ENCODE assay signal across 12 cellular contexts in the genomic region with DNA sequence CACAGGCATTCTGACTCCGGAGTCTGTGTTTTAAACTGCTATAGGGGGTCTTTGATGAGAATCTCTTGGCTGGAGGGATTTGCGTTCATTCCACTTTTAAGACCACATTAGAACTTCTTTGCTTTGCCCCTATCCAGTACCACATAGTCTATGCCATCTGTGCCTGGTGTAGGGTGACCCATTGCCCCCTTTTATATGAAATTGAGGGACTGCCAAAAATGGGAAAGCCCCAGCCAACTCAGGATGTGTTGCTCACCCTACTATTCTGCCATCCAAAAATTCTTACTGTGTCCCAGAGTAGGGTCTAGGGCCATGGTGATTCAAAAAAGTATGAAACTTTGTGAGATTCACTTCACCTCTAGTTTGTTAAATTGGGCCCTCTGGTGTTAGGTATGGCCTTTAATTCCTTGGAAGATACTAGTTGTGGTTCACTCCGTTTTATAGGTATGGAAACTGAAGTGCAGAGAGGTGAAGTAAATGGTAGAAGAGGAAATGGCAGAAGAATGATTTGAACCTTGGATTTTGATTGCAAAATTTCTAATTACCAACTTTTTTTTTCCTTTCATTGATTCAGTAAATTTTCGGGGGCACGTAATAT. TPM values are rescaled to one million over a fixed set of nuclear protein-coding genes. Genes with fewer than 3 reads are reported as not detected.
DNase-seq lines count a peak whose midpoint lies in the region; ATAC-seq lines count a peak whose summit lies in the region.
"Had no signal": no experiment of that assay in that cellular context is flagged by ENCODE, and none has a peak within 500 bp of the region (broad histone marks: within the 10 kb centered on the region; RNA-seq: fewer than 3 reads in every experiment).

No MANE protein-coding gene starts in this region.

- peak overlapping the region; percentile 98 for H3K4me3 ChIP-seq in iPS-11a (ENCODE audit: low read depth, low read length)

- peak overlapping the region; percentile 70 for H3K4me3 Mint-ChIP-seq in activated CD4-positive, alpha-beta memory T cell treated with anti-CD3 and anti-CD28 coated beads, Interleukin-2, amount 10 ng/mL, durations not matched to agents 7 days and 5 days
- H3K4me3 Mint-ChIP-seq in stimulated activated memory B cell treated with anti-CD40 and anti-IgM and Interleukin-4, amounts not matched to agents 10 μg/mL and 1 μg/mL and 100 μg/mL, for 72 hours = peak overlapping the region; percentile 98

- POLR2A ChIA-PET in activated CD4-positive, alpha-beta memory T cell treated with anti-CD3 and anti-CD28 coated beads, Interleukin-2, amount 10 ng/mL, durations not matched to agents 7 days and 5 days (lab: Charles Lee) = interaction anchor here (1.3 to 2.5 kb wide), 4 partner anchors 12 to 273 kb away, joined by 3 to 8 read pairs (median 4); no protein-coding TSS in a partner anchor

- H3K36me3 Mint-ChIP-seq in activated CD4-positive, alpha-beta memory T cell treated with anti-CD3 and anti-CD28 coated beads, Interleukin-2, amount 10 ng/mL, durations not matched to agents 7 days and 5 days (ENCODE audit: low read depth) = peaks cover 7% of the 10 kb centered on the region
- no peaks in the 10 kb centered on the region for H3K36me3 Mint-ChIP-seq in stimulated activated memory B cell treated with anti-CD40 and anti-IgM and Interleukin-4, amounts not matched to agents 10 μg/mL and 1 μg/mL and 100 μg/mL, for 72 hours

- peak; percentile 71 for DNase-seq in SIG-M5 treated with dmso at 0.1 percent for 504 hours (lab: John Stamatoyannopoulos, UW; ENCODE audit: unreplicated experiment)
- DNase-seq in SIG-M5 (lab: John Stamatoyannopoulos, UW) = no peak
- no peak for DNase-seq in activated CD4-positive, alpha-beta memory T cell treated with anti-CD3 and anti-CD28 coated beads, Interleukin-2, amount 10 ng/mL, durations not matched to agents 7 days and 5 days
- no peak for DNase-seq in AG08395 (ENCODE audit: low spot score)
- DNase-seq in epidermal melanocyte (ENCODE audit: insufficient read length, low spot score) = no peak
- DNase-seq in NCI-H1417 treated with DMSO at 0.1 percent for 48 hours (lab: John Stamatoyannopoulos, UW) = no peak
- DNase-seq: 8988T, body of pancreas, NCI-H226 had no signal

- H3K4me1 Mint-ChIP-seq in activated CD4-positive, alpha-beta memory T cell treated with anti-CD3 and anti-CD28 coated beads, Interleukin-2, amount 10 ng/mL, durations not matched to agents 7 days and 5 days = peaks cover 21% of the 10 kb centered on the region
- peaks cover 42% of the 10 kb centered on the region for H3K4me1 Mint-ChIP-seq in stimulated activated memory B cell treated with anti-CD40 and anti-IgM and Interleukin-4, amounts not matched to agents 10 μg/mL and 1 μg/mL and 100 μg/mL, for 72 hours

- H3K27me3 Mint-ChIP-seq in activated CD4-positive, alpha-beta memory T cell treated with anti-CD3 and anti-CD28 coated beads, Interleukin-2, amount 10 ng/mL, durations not matched to agents 7 days and 5 days = no peaks in the 10 kb centered on the region
- H3K27me3 Mint-ChIP-seq in stimulated activated memory B cell treated with anti-CD40 and anti-IgM and Interleukin-4, amounts not matched to agents 10 μg/mL and 1 μg/mL and 100 μg/mL, for 72 hours = no peaks in the 10 kb centered on the region

- no peaks in the 10 kb centered on the region for H3K9me3 Mint-ChIP-seq in activated CD4-positive, alpha-beta memory T cell treated with anti-CD3 and anti-CD28 coated beads, Interleukin-2, amount 10 ng/mL, durations not matched to agents 7 days and 5 days
- H3K9me3 Mint-ChIP-seq in stimulated activated memory B cell treated with anti-CD40 and anti-IgM and Interleukin-4, amounts not matched to agents 10 μg/mL and 1 μg/mL and 100 μg/mL, for 72 hours = no peaks in the 10 kb centered on the region

- H3K27ac Mint-ChIP-seq in activated CD4-positive, alpha-beta memory T cell treated with anti-CD3 and anti-CD28 coated beads, Interleukin-2, amount 10 ng/mL, durations not matched to agents 7 days and 5 days = no peak overlapping the region
- peak overlapping the region; percentile 99 for H3K27ac Mint-ChIP-seq in stimulated activated memory B cell treated with anti-CD40 and anti-IgM and Interleukin-4, amounts not matched to agents 10 μg/mL and 1 μg/mL and 100 μg/mL, for 72 hours

- CTCF ChIA-PET in activated CD4-positive, alpha-beta memory T cell treated with anti-CD3 and anti-CD28 coated beads, Interleukin-2, amount 10 ng/mL, durations not matched to agents 7 days and 5 days (lab: Charles Lee) = interaction anchor here (1.1 to 3.9 kb wide), 5 partner anchors 9 to 131 kb away, joined by 4 to 21 read pairs (median 13); no protein-coding TSS in a partner anchor

- ATAC-seq in stimulated activated memory B cell treated with anti-CD40 and anti-IgM and Interleukin-4, amounts not matched to agents 10 μg/mL and 1 μg/mL and 100 μg/mL, for 72 hours = no peak

RNA-seq across cellular contexts. Expression of a gene that starts 1.4 kb away (rescaled TPM):
- 10 to 100 TPM; 28.1 to 30.3 TPM for total RNA-seq in activated CD4-positive, alpha-beta memory T cell treated with anti-CD3 and anti-CD28 coated beads, Interleukin-2, amount 10 ng/mL, durations not matched to agents 7 days and 5 days

RNA-seq across cellular contexts. Expression of a gene that starts 35.5 kb away (rescaled TPM):
- total RNA-seq in activated CD4-positive, alpha-beta memory T cell treated with anti-CD3 and anti-CD28 coated beads, Interleukin-2, amount 10 ng/mL, durations not matched to agents 7 days and 5 days = not detected
- total RNA-seq: body of pancreas, sciatic nerve had no signal
